8 cellular contexts compared by ENCODE assay signal in the genomic region with DNA sequence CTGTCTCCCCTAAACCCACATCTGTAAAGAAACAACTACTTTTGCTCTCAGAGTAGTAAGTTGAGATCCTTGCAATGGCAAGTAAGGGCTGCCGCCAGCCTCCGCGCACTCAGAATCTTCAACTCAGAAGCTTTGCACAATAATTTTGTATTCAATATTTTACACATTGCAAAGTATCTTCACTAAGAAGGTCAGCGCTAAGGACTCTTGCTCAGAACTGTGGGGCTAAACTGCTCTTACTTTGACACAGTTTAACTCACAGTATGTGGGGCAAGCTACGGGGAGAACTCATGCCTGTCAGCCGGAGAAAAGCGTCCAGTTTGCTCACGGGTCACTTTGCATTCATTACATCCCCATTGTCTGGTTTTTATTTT. TPM values are rescaled to one million over a fixed set of nuclear protein-coding genes. Genes with fewer than 3 reads are reported as not detected.
A peak's percentile ranks its signal among the peaks of the same experiment; 100 is the strongest.
DNase-seq lines count a peak whose midpoint lies in the region; ATAC-seq, FAIRE-seq and TF ChIP-seq lines count a peak whose summit lies in the region.

No MANE protein-coding gene starts in this region.

- DNase-seq in ELR (ENCODE audit: low read depth) (peak; percentile 26), fibroblast of villous mesenchyme (ENCODE audit: low read depth) (peak; percentile 33), posterior vena cava (ENCODE audit: low spot score) (peak; percentile 58), LoVo (ENCODE audit: low spot score) (no peak), H54 (ENCODE audit: insufficient read length, low spot score) (no peak)

- no peak for TF ChIP-seq POLR2A in H54 (IDR thresholded peaks at IDR 0.05; ENCODE audit: low read depth, low read length)

- intact Hi-C loops in posterior vena cava (cut with DNase I) = no loop called here

- 0 out of 3 replicates have a peak, but pooled peaks have one; percentile 6 for ATAC-seq in SK-N-SH treated with all-trans-retinoic acid at 6 μM for 48 hours
- no peak for ATAC-seq in HG02840 (IDR thresholded peaks at IDR 0.05; ENCODE audit: low FRiP score, unreplicated experiment)
- no peak for ATAC-seq in GM19455 (IDR thresholded peaks at IDR 0.05; ENCODE audit: unreplicated experiment)

- no peak for TF ChIP-seq CTCF in fibroblast of villous mesenchyme (IDR thresholded peaks at IDR 0.05; ENCODE audit: insufficient read depth, low read depth, low read length)

- H3K4me3 ChIP-seq in fibroblast of villous mesenchyme (ENCODE audit: low read depth, low read length) = peak overlapping the region; percentile 80

- FAIRE-seq in H54 (lab: Jason Lieb, UNC) = no peak

TF ChIP-seq in SK-N-SH treated with all-trans-retinoic acid at 6 μM for 48 hours, 23 proteins besides CTCF, POLR2A, EP300 and RAD21:
- TF ChIP-seq ZNF565 (CRISPR knock-in tag; conservative IDR thresholded peaks at IDR 0.05; ENCODE audit: low read depth) (no peak), ZNF70 (CRISPR knock-in tag; IDR thresholded peaks at IDR 0.05) (no peak), ZC3H10 (CRISPR knock-in tag; IDR thresholded peaks at IDR 0.05) (no peak), ARNTL (CRISPR knock-in tag; IDR thresholded peaks at IDR 0.05; ENCODE audit: borderline replicate concordance, low read depth) (no peak), ZFP3 (CRISPR knock-in tag; IDR thresholded peaks at IDR 0.05) (no peak), RARB (CRISPR knock-in tag; IDR thresholded peaks at IDR 0.05) (no peak), GLIS3 (CRISPR knock-in tag; IDR thresholded peaks at IDR 0.05) (no peak), ZFP30 (CRISPR knock-in tag; IDR thresholded peaks at IDR 0.05) (no peak), TCF4 (CRISPR knock-in tag; IDR thresholded peaks at IDR 0.05; ENCODE audit: borderline replicate concordance) (no peak), ESRRG (CRISPR knock-in tag; IDR thresholded peaks at IDR 0.05) (no peak)
- TF ChIP-seq, protein P1, sequence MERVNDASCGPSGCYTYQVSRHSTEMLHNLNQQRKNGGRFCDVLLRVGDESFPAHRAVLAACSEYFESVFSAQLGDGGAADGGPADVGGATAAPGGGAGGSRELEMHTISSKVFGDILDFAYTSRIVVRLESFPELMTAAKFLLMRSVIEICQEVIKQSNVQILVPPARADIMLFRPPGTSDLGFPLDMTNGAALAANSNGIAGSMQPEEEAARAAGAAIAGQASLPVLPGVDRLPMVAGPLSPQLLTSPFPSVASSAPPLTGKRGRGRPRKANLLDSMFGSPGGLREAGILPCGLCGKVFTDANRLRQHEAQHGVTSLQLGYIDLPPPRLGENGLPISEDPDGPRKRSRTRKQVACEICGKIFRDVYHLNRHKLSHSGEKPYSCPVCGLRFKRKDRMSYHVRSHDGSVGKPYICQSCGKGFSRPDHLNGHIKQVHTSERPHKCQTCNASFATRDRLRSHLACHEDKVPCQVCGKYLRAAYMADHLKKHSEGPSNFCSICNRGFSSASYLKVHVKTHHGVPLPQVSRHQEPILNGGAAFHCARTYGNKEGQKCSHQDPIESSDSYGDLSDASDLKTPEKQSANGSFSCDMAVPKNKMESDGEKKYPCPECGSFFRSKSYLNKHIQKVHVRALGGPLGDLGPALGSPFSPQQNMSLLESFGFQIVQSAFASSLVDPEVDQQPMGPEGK (CRISPR knock-in tag; IDR thresholded peaks at IDR 0.05; ENCODE audit: borderline replicate concordance) = no peak

RNA-seq across cellular contexts. Expression of a gene that starts 1.0 kb away (rescaled TPM):
- total RNA-seq in fibroblast of villous mesenchyme (7.7 and 7.8 TPM in 2 replicates), posterior vena cava (1 to 10 TPM; 6.8 to 7.5 TPM)

Comparison
In these comparisons a context has a peak if more than half of its experiments do, and no peak if none do; other contexts are left out.
1. DNase-seq: peak in ELR (single experiment), fibroblast of villous mesenchyme (single experiment) and posterior vena cava (single experiment); none in LoVo (single experiment) and H54 (single experiment).